21 cellular contexts compared by ENCODE assay signal in the genomic region with DNA sequence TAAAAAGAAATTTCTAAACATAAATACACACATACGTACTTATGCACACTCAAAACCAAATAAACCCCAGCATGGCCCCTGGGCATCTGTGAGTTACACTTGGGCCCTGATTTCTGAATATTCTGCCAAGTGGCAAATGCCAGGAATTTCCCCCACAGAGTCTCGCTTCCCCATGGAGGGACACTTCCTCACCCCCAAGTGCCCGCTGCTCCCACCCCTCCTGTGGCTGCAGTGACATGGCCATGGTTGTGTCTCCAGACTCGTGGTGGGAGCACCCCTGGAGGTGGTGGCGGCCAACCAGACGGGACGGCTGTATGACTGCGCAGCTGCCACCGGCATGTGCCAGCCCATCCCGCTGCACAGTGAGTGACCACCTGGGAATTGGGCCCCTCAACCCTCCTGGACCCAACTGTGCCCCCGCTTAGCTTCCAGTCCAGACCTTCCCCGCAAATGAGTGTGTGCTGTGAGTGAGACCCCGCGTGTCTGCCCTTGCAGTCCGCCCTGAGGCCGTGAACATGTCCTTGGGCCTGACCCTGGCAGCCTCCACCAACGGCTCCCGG. TPM values are rescaled to one million over a fixed set of nuclear protein-coding genes. Genes with fewer than 3 reads are reported as not detected.
"Had no signal": no experiment of that assay in that cellular context is flagged by ENCODE, and none has a peak within 500 bp of the region (broad histone marks: within the 10 kb centered on the region; RNA-seq: fewer than 3 reads in every experiment).

No MANE protein-coding gene starts in this region.

- DNase-seq: dorsolateral prefrontal cortex; effector CD8-positive, alpha-beta T cell; foreskin melanocyte; naive thymus-derived CD8-positive, alpha-beta T cell; nucleus accumbens; ovary; sigmoid colon; stimulated activated CD4-positive, alpha-beta T cell treated with anti-CD3 and anti-CD28 coated beads, Interleukin-12 subunit alpha, Interleukin-12 subunit beta, amount 100 ng/mL, for 4 hours; stimulated activated naive CD4-positive, alpha-beta T cell treated with Interleukin-2 at 50 U/mL for 16 hours; thyroid gland; upper lobe of left lung; uterus had no signal

- H3K4me1 ChIP-seq: right atrium auricular region, sigmoid colon, suprapubic skin, thyroid gland, upper lobe of left lung, uterus had no signal

- H3K4me3 ChIP-seq: coronary artery, dorsolateral prefrontal cortex, hepatocyte, mucosa of descending colon, ovary, right atrium auricular region, sigmoid colon, skin epidermis, suprapubic skin, thyroid gland, upper lobe of left lung, uterus had no signal

- H3K79me2 ChIP-seq: hepatocyte had no signal

- H3K27ac ChIP-seq: coronary artery, dorsolateral prefrontal cortex, hepatocyte, ovary, right atrium auricular region, sigmoid colon, skin epidermis, suprapubic skin, thyroid gland, upper lobe of left lung, uterus had no signal

- ATAC-seq: mucosa of descending colon; naive thymus-derived CD8-positive, alpha-beta T cell had no signal

- H3K36me3 ChIP-seq: ovary, right atrium auricular region, sigmoid colon, suprapubic skin, thyroid gland, upper lobe of left lung, uterus had no signal

- H3K27me3 ChIP-seq: hepatocyte, ovary, right atrium auricular region, sigmoid colon, thyroid gland, upper lobe of left lung, uterus had no signal

- H3K4me2 ChIP-seq: hepatocyte had no signal

- H2AFZ ChIP-seq: hepatocyte had no signal

- H3K9me3 ChIP-seq: mucosa of descending colon, ovary, right atrium auricular region, suprapubic skin, thyroid gland, uterus had no signal

RNA-seq across cellular contexts. Expression of a gene that starts 4.0 kb away (rescaled TPM):
- total RNA-seq: hepatocyte; kidney epithelial cell; lung microvascular endothelial cell; naive thymus-derived CD8-positive, alpha-beta T cell; right atrium auricular region; sigmoid colon; suprapubic skin; thyroid gland had no signal
- polyA plus RNA-seq: hepatocyte, neural cell had no signal

RNA-seq across cellular contexts. Expression of a gene that starts 31.0 kb away (rescaled TPM):
- total RNA-seq: hepatocyte; kidney epithelial cell; lung microvascular endothelial cell; naive thymus-derived CD8-positive, alpha-beta T cell; ovary; sigmoid colon; suprapubic skin; thyroid gland; upper lobe of left lung; uterus had no signal
- polyA plus RNA-seq: naive thymus-derived CD8-positive, alpha-beta T cell; neural cell had no signal

RNA-seq across cellular contexts. Expression of a gene that starts 42.2 kb away (rescaled TPM):
- polyA plus RNA-seq: neural cell had no signal
